In genomic region chr1:232486006-232486405, GRCh38 we compare ENCODE assay signal across 21 cellular contexts.
DNase-seq lines count a peak whose midpoint lies in the region; ATAC-seq and TF ChIP-seq lines count a peak whose summit lies in the region.
"Had no signal": no experiment of that assay in that cellular context is flagged by ENCODE, and none has a peak within 500 bp of the region (broad histone marks: within the 10 kb centered on the region; RNA-seq: fewer than 3 reads in every experiment).

No MANE protein-coding gene starts in this region.

- no peak overlapping the region for H3K9ac ChIP-seq in muscle layer of colon (ENCODE audit: low read length)

- ATAC-seq in mucosa of descending colon (no peak), HG03460 (IDR thresholded peaks at IDR 0.05; ENCODE audit: unreplicated experiment) (no peak), GM19324 (IDR thresholded peaks at IDR 0.05; ENCODE audit: low FRiP score, unreplicated experiment) (no peak)

- peaks cover 34% of the 10 kb centered on the region for H3K36me3 ChIP-seq in muscle layer of colon (ENCODE audit: insufficient read depth, low read length)
- no peaks in the 10 kb centered on the region for H3K36me3 ChIP-seq in mucosa of descending colon (ENCODE audit: low read depth)
- H3K36me3 ChIP-seq: brain microvascular endothelial cell, prostate gland, SJCRH30 had no signal

- H3K27ac ChIP-seq in muscle layer of colon (ENCODE audit: low read depth, low read length): peak overlapping the region; percentile 44
- H3K27ac ChIP-seq: brain microvascular endothelial cell, hepatocyte, prostate gland, SJCRH30, testis had no signal

- no peaks in the 10 kb centered on the region for H3K36me3 Mint-ChIP-seq in activated CD4-positive, alpha-beta T cell treated with anti-CD3 and anti-CD28 coated beads, Interleukin-2, amount 10 ng/mL, durations not matched to agents 24 days and 14 days (ENCODE audit: low read depth)
- H3K36me3 Mint-ChIP-seq: activated naive CD8-positive, alpha-beta T cell treated with anti-CD3 and anti-CD28 coated beads, Interleukin-2, amount 10 ng/mL, durations not matched to agents 7 days and 5 days had no signal

- no peak overlapping the region for H3K27ac Mint-ChIP-seq in activated CD4-positive, alpha-beta T cell treated with anti-CD3 and anti-CD28 coated beads, Interleukin-2, amount 10 ng/mL, durations not matched to agents 24 days and 14 days
- H3K27ac Mint-ChIP-seq: activated naive CD8-positive, alpha-beta T cell treated with anti-CD3 and anti-CD28 coated beads, Interleukin-2, amount 10 ng/mL, durations not matched to agents 7 days and 5 days had no signal

- no peak overlapping the region for H3K4me3 Mint-ChIP-seq in activated CD4-positive, alpha-beta T cell treated with anti-CD3 and anti-CD28 coated beads, Interleukin-2, amount 10 ng/mL, durations not matched to agents 24 days and 14 days
- H3K4me3 Mint-ChIP-seq: activated naive CD8-positive, alpha-beta T cell treated with anti-CD3 and anti-CD28 coated beads, Interleukin-2, amount 10 ng/mL, durations not matched to agents 7 days and 5 days; CD4-positive, alpha-beta memory T cell had no signal

- H3K4me1 Mint-ChIP-seq in activated CD4-positive, alpha-beta T cell treated with anti-CD3 and anti-CD28 coated beads, Interleukin-2, amount 10 ng/mL, durations not matched to agents 24 days and 14 days: no peaks in the 10 kb centered on the region
- H3K4me1 Mint-ChIP-seq: activated naive CD8-positive, alpha-beta T cell treated with anti-CD3 and anti-CD28 coated beads, Interleukin-2, amount 10 ng/mL, durations not matched to agents 7 days and 5 days; CD4-positive, alpha-beta memory T cell had no signal

- peak; percentile 22 for DNase-seq in AG20443 (ENCODE audit: low spot score)
- DNase-seq in NCI-H226: peak; percentile 7
- peak; percentile 34 for DNase-seq in fibroblast of mammary gland (ENCODE audit: low read depth)
- DNase-seq in activated CD4-positive, alpha-beta T cell treated with anti-CD3 and anti-CD28 coated beads, Interleukin-2, amount 10 ng/mL, durations not matched to agents 24 days and 14 days: no peak
- DNase-seq in mucosa of descending colon: no peak
- DNase-seq: activated CD4-positive, CD25-positive, alpha-beta regulatory T cell; activated naive CD8-positive, alpha-beta T cell treated with anti-CD3 and anti-CD28 coated beads, Interleukin-2, amount 10 ng/mL, durations not matched to agents 7 days and 5 days; brain microvascular endothelial cell; CD4-positive, alpha-beta memory T cell; DMS53; kidney; NCI-H1092 treated with DMSO at 0.1 percent for 48 hours; NCI-H510A treated with DMSO at 0.1 percent for 48 hours; SJCRH30; T-helper 2 cell; testis had no signal

- intact Hi-C loops in activated CD4-positive, alpha-beta T cell treated with anti-CD3 and anti-CD28 coated beads, Interleukin-2, amount 10 ng/mL, durations not matched to agents 24 days and 14 days (cut with micrococcal nuclease): no loop called here
- intact Hi-C loops in mucosa of descending colon (cut with DNase I, micrococcal nuclease): no loop called here

- H3K9me3 ChIP-seq in muscle layer of colon (ENCODE audit: low read length): no peaks in the 10 kb centered on the region
- H3K9me3 ChIP-seq in mucosa of descending colon: no peaks in the 10 kb centered on the region
- H3K9me3 ChIP-seq: prostate gland, SJCRH30, testis had no signal

- TF ChIP-seq CTCF in fibroblast of mammary gland (conservative IDR thresholded peaks at IDR 0.05; ENCODE audit: control insufficient read depth, insufficient read depth, low read depth, low read length) (no peak), mucosa of descending colon (IDR thresholded peaks at IDR 0.05) (no peak)

- no peaks in the 10 kb centered on the region for H3K27me3 Mint-ChIP-seq in activated CD4-positive, alpha-beta T cell treated with anti-CD3 and anti-CD28 coated beads, Interleukin-2, amount 10 ng/mL, durations not matched to agents 24 days and 14 days
- H3K27me3 Mint-ChIP-seq: CD4-positive, alpha-beta memory T cell had no signal

- no peaks in the 10 kb centered on the region for H3K9me3 Mint-ChIP-seq in activated CD4-positive, alpha-beta T cell treated with anti-CD3 and anti-CD28 coated beads, Interleukin-2, amount 10 ng/mL, durations not matched to agents 24 days and 14 days
- H3K9me3 Mint-ChIP-seq: activated naive CD8-positive, alpha-beta T cell treated with anti-CD3 and anti-CD28 coated beads, Interleukin-2, amount 10 ng/mL, durations not matched to agents 7 days and 5 days; CD4-positive, alpha-beta memory T cell had no signal

- H3K4me3 ChIP-seq in fibroblast of mammary gland (ENCODE audit: control insufficient read depth, low read depth, low read length) (no peak overlapping the region), muscle layer of colon (ENCODE audit: low read depth in 1 of 2, low read length in 2 of 2) (no peak overlapping the region), mucosa of descending colon (no peak overlapping the region)
- H3K4me3 ChIP-seq: hepatocyte, prostate gland, SJCRH30, testis had no signal

- no peaks in the 10 kb centered on the region for H3K27me3 ChIP-seq in muscle layer of colon (ENCODE audit: control insufficient read depth in 1 of 2, insufficient read depth in 2 of 2, low read length in 2 of 2)
- H3K27me3 ChIP-seq: brain microvascular endothelial cell, hepatocyte, testis had no signal

- H3K4me1 ChIP-seq in muscle layer of colon (ENCODE audit: insufficient read depth, low read length) (peaks cover 13% of the 10 kb centered on the region), mucosa of descending colon (ENCODE audit: low read depth) (no peaks in the 10 kb centered on the region)
- H3K4me1 ChIP-seq: prostate gland, SJCRH30, testis had no signal

Comparison
In these comparisons a context has a peak if more than half of its experiments do, and no peak if none do; other contexts are left out.
1. DNase-seq: peak in AG20443 (single experiment), NCI-H226 (single experiment) and fibroblast of mammary gland (single experiment); none in activated CD4-positive, alpha-beta T cell treated with anti-CD3 and anti-CD28 coated beads, Interleukin-2, amount 10 ng/mL, durations not matched to agents 24 days and 14 days (single experiment) and mucosa of descending colon (0 of 3).